1 cellular context compared by ENCODE assay signal in genomic region chr4:41575665-41576064, GRCh38.
TF ChIP-seq lines count a peak whose summit lies in the region.

No MANE protein-coding gene starts in this region.

TF ChIP-seq in A549, 52 proteins besides CTCF, POLR2A, EP300 and RAD21:
- TF ChIP-seq REST (IDR thresholded peaks at IDR 0.05) (no peak), ESRRA (IDR thresholded peaks at IDR 0.05; ENCODE audit: borderline replicate concordance, low read length) (no peak), GATA3 (IDR thresholded peaks at IDR 0.05; ENCODE audit: borderline replicate concordance) (no peak), KDM1A (IDR thresholded peaks at IDR 0.05; ENCODE audit: low read depth) (no peak), HMGXB4 (CRISPR knock-in tag; IDR thresholded peaks at IDR 0.05; ENCODE audit: borderline replicate concordance) (no peak), HOXA7 (CRISPR knock-in tag; IDR thresholded peaks at IDR 0.05) (no peak), FOSL2 (IDR thresholded peaks at IDR 0.05) (no peak), FOSL2 (CRISPR knock-in tag; IDR thresholded peaks at IDR 0.05) (no peak), KDM5A (IDR thresholded peaks at IDR 0.05) (no peak), RCOR1 (IDR thresholded peaks at IDR 0.05; ENCODE audit: low read depth, low read length) (no peak), CHD2 (IDR thresholded peaks at IDR 0.05; ENCODE audit: low read length, partially characterized antibody) (no peak), ATOH8 (CRISPR knock-in tag; IDR thresholded peaks at IDR 0.05; ENCODE audit: low read depth) (no peak), ZFP36 (IDR thresholded peaks at IDR 0.05; ENCODE audit: borderline replicate concordance, partially characterized antibody) (no peak), ZNF302 (CRISPR knock-in tag; IDR thresholded peaks at IDR 0.05) (no peak), HOXB5 (CRISPR knock-in tag; IDR thresholded peaks at IDR 0.05) (no peak), JUNB (IDR thresholded peaks at IDR 0.05) (no peak)
